ENCODE assay signal across 24 cellular contexts in the genomic region with DNA sequence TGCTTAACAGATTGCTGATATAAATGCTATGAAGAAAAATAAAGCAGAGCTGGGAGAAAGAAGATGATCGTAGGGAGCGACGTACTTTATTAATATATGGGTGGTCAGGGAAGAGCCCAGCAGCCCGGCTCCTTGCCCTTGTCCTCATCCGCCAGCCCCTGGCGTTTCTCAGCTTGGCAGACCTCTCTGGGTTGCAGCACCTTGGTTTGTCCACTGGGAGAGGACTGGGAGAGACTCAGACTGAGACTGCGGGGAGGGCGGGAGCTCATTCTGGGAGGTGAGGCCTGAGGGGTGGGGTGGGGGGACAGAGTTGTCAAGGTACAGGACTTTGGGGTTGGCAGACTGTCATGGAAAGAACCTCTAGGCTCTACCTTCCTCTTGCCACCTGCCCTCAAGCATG. TPM values are rescaled to one million over a fixed set of nuclear protein-coding genes. Genes with fewer than 3 reads are reported as not detected.
DNase-seq lines count a peak whose midpoint lies in the region; ATAC-seq, FAIRE-seq and TF ChIP-seq lines count a peak whose summit lies in the region.
"Had no signal": no experiment of that assay in that cellular context is flagged by ENCODE, and none has a peak within 500 bp of the region (broad histone marks: within the 10 kb centered on the region; RNA-seq: fewer than 3 reads in every experiment).

No MANE protein-coding gene starts in this region.

- H3K4me1 ChIP-seq in H1 (replicated peaks in 1 of 4; ENCODE audit: control insufficient read depth in 3 of 4, insufficient read depth in 4 of 4, low read length in 3 of 4), result peaks cover 0 to 14% (median 4%) of the 10 kb centered on the region in 4 experiments; a peak in 4 of 7 replicates
- H3K4me1 ChIP-seq in transverse colon, result peaks cover 15 to 29% (median 19%) of the 10 kb centered on the region in 4 donors

- H3K9ac ChIP-seq in H1 (replicated peaks in 1 of 4; ENCODE audit: extremely low read depth in 1 of 4, low read depth in 3 of 4, low read length in 3 of 4), result no peak overlapping the region
- H3K9ac ChIP-seq: BLaER1 treated with 17β-estradiol and CSF1 and Interleukin-3, amounts not matched to agents 10 nM and 100 nM had no signal

- POLR2A ChIA-PET in H1 (lab: Charles Lee; ENCODE audit: partially characterized antibody), result interaction anchor here (1.0 to 1.5 kb wide), 4 partner anchors 10 to 82 kb away, joined by 3 to 6 read pairs (median 4); partner anchors contain the start of genes CHTOP and S100A13

- DNase-seq in DMS53 (lab: John Stamatoyannopoulos, UW), result peak; percentile 12
- no peak for DNase-seq in DMS53 treated with DMSO at 0.1 percent for 48 hours (lab: John Stamatoyannopoulos, UW; ENCODE audit: unreplicated experiment)
- DNase-seq in H1 (ENCODE audit: low read depth in 1 of 2, low spot score in 2 of 2), result no peak
- peak; percentile 5 for DNase-seq in transverse colon
- DNase-seq in activated CD4-positive, CD25-positive, alpha-beta regulatory T cell treated with anti-CD3 and anti-CD28 coated beads, Interleukin-2, amount 50 U/mL, for 72 hours, result no peak
- no peak for DNase-seq in activated T-cell treated with anti-CD3 and anti-CD28 coated beads, Interleukin-2, amount 50 U/mL, for 4 hours
- DNase-seq: 8988T; activated CD8-positive, alpha-beta memory T cell treated with anti-CD3 and anti-CD28 coated beads for 24 hours; central memory CD4-positive, alpha-beta T cell; effector memory CD4-positive, alpha-beta T cell; NCI-H2081; NCI-H510A treated with DMSO at 0.1 percent for 48 hours; T-helper 1 cell had no signal

- H3K36me3 Mint-ChIP-seq in activated T-cell treated with anti-CD3 and anti-CD28 coated beads, Interleukin-2, amount 50 U/mL, for 4 hours (ENCODE audit: insufficient read depth), result no peaks in the 10 kb centered on the region

- H3K18ac ChIP-seq in H1 (ENCODE audit: extremely low read depth, low read length), result no peak overlapping the region

- ATAC-seq in activated T-cell treated with anti-CD3 and anti-CD28 coated beads, Interleukin-2, amount 50 U/mL, for 4 hours, result no peak
- ATAC-seq: stimulated activated effector memory CD8-positive, alpha-beta T cell treated with anti-CD3 and anti-CD28 coated beads, Interleukin-12 subunit alpha, Interleukin-12 subunit beta, amount 100 ng/mL, for 72 hours had no signal

- H3K27me3 ChIP-seq in H1 (replicated peaks in 1 of 4; ENCODE audit: control insufficient read depth in 3 of 4, extremely low read depth in 1 of 4, insufficient read depth in 3 of 4, low read length in 3 of 4) (no peaks in the 10 kb centered on the region; a peak in 3 of 7 replicates), transverse colon (no peaks in the 10 kb centered on the region)
- H3K27me3 ChIP-seq: BLaER1 treated with 17β-estradiol and CSF1 and Interleukin-3, amounts not matched to agents 10 nM and 100 nM; tibial nerve had no signal

- no peak overlapping the region for H3K4ac ChIP-seq in H1 (replicated peaks; ENCODE audit: insufficient read length, low read depth, low read length)

- H4K8ac ChIP-seq in H1 (ENCODE audit: extremely low read depth, insufficient read depth, low read length), result no peak overlapping the region

- H4K91ac ChIP-seq in H1 (replicated peaks; ENCODE audit: insufficient read length, low read length), result no peak overlapping the region

- H3K4me2 ChIP-seq in H1 (ENCODE audit: insufficient read depth in 1 of 2, low read depth in 2 of 2, low read length in 2 of 2), result no peak overlapping the region

- H3K4me3 ChIP-seq in H1 (ENCODE audit: extremely low read depth in 1 of 4, insufficient read depth in 2 of 4, low read depth in 3 of 4, low read length in 4 of 4) (no peak overlapping the region), transverse colon (no peak overlapping the region)
- H3K4me3 ChIP-seq: BLaER1 treated with 17β-estradiol and CSF1 and Interleukin-3, amounts not matched to agents 10 nM and 100 nM; tibial nerve had no signal

- no peaks in the 10 kb centered on the region for H3K27me3 Mint-ChIP-seq in activated T-cell treated with anti-CD3 and anti-CD28 coated beads, Interleukin-2, amount 50 U/mL, for 4 hours (ENCODE audit: low read depth)

- H3K9me3 ChIP-seq in H1 (ENCODE audit: insufficient read depth in 2 of 2, low read depth in 1 of 2, low read length in 1 of 2) (no peaks in the 10 kb centered on the region), transverse colon (no peaks in the 10 kb centered on the region)
- H3K9me3 ChIP-seq: BLaER1 treated with 17β-estradiol and CSF1 and Interleukin-3, amounts not matched to agents 10 nM and 100 nM; tibial nerve had no signal

- CTCF ChIA-PET in H1 (lab: Charles Lee; ENCODE audit: partially characterized antibody), result interaction anchor here (0.8 to 12.9 kb wide), 17 partner anchors 8 to 533 kb away, joined by 3 to 165 read pairs (median 4); partner anchors contain the start of genes S100A1, S100A13, S100A2 and S100A5

- 85% methylated on average over 8 of the region's 8 CpGs; no CpG with 5 or more reads in 1 of the 2 experiments for WGBS in H1 (ENCODE audit: extremely low coverage in 1 of 2, insufficient coverage in 1 of 2, insufficient read length in 1 of 2, insufficient replicate concordance in 2 of 2, low coverage in 1 of 2, low lambda C conversion rate in 2 of 2, missing lambda C conversion rate in 1 of 2), 2 experiments
- WGBS in transverse colon (ENCODE audit: low coverage in 1 of 2), 2 donors, result 92 to 100% methylated on average over 3 to 8 of the region's 8 CpGs

- TF ChIP-seq POLR2A in H1 (IDR thresholded peaks at IDR 0.05; ENCODE audit: control extremely low read depth in 1 of 2, low read depth in 2 of 2, low read length in 2 of 2) (no peak), transverse colon (IDR thresholded peaks at IDR 0.05) (no peak)

- H2BK120ac ChIP-seq in H1 (replicated peaks; ENCODE audit: low read depth, low read length), result no peak overlapping the region

- in situ Hi-C loops in transverse colon (cut with MboI; ENCODE audit: low pct_ligation_motif_present in 1 of 4, low pct_unique_long_range_greater_than_20kb in 1 of 4, low sequenced_read_pairs in 3 of 4), result no loop called here

- intact Hi-C loops in transverse colon (cut with DNase I; ENCODE audit: low total_unique reads), result no loop called here

- no peak overlapping the region for H2BK20ac ChIP-seq in H1 (ENCODE audit: low read length)

- no peak overlapping the region for H2AFZ ChIP-seq in H1 (ENCODE audit: low read length)

- no peak overlapping the region for H2BK15ac ChIP-seq in H1 (ENCODE audit: low read length)

- no peak overlapping the region for H3K27ac ChIP-seq in H1 (ENCODE audit: low read depth, low read length)
- no peak overlapping the region for H3K27ac ChIP-seq in transverse colon
- H3K27ac ChIP-seq: HL-60, tibial nerve, VCaP had no signal

- H3K14ac ChIP-seq in H1 (ENCODE audit: insufficient read length), result no peak overlapping the region

- H3K23me2 ChIP-seq in H1 (ENCODE audit: low read depth, low read length), result no peaks in the 10 kb centered on the region

- H3K4me3 Mint-ChIP-seq in activated T-cell treated with anti-CD3 and anti-CD28 coated beads, Interleukin-2, amount 50 U/mL, for 4 hours, result no peak overlapping the region
- H3K4me3 Mint-ChIP-seq: nephron; stimulated activated effector memory CD8-positive, alpha-beta T cell treated with anti-CD3 and anti-CD28 coated beads, Interleukin-12 subunit alpha, Interleukin-12 subunit beta, amount 100 ng/mL, for 72 hours had no signal

- no peak overlapping the region for H2AK5ac ChIP-seq in H1 (ENCODE audit: low read depth, low read length)

- H4K5ac ChIP-seq in H1 (ENCODE audit: insufficient read length, low read depth, low read length), result no peak overlapping the region

- no peak overlapping the region for H3K56ac ChIP-seq in H1 (replicated peaks; ENCODE audit: insufficient read length, low read depth, low read length)

- TF ChIP-seq EP300 in H1 (IDR thresholded peaks at IDR 0.05; ENCODE audit: borderline replicate concordance in 1 of 2, low read depth in 2 of 2, low read length in 2 of 2), result no peak
- TF ChIP-seq EP300 in transverse colon (IDR thresholded peaks at IDR 0.05; ENCODE audit: low read depth), result no peak

- H3K36me3 ChIP-seq in H1 (ENCODE audit: control insufficient read depth in 2 of 4, insufficient read depth in 4 of 4, low read length in 3 of 4) (no peaks in the 10 kb centered on the region), transverse colon (no peaks in the 10 kb centered on the region)
- H3K36me3 ChIP-seq: BLaER1 treated with 17β-estradiol and CSF1 and Interleukin-3, amounts not matched to agents 10 nM and 100 nM; tibial nerve had no signal

- no peak overlapping the region for H3K23ac ChIP-seq in H1 (ENCODE audit: insufficient read length)

- no peaks in the 10 kb centered on the region for H4K20me1 ChIP-seq in H1 (replicated peaks in 1 of 2; ENCODE audit: control insufficient read depth in 1 of 2, insufficient read depth in 2 of 2, low read length in 2 of 2)
- H4K20me1 ChIP-seq: BLaER1 treated with 17β-estradiol and CSF1 and Interleukin-3, amounts not matched to agents 10 nM and 100 nM had no signal

- H3K9me3 Mint-ChIP-seq in activated T-cell treated with anti-CD3 and anti-CD28 coated beads, Interleukin-2, amount 50 U/mL, for 4 hours, result no peaks in the 10 kb centered on the region
- H3K9me3 Mint-ChIP-seq: nephron; stimulated activated effector memory CD8-positive, alpha-beta T cell treated with anti-CD3 and anti-CD28 coated beads, Interleukin-12 subunit alpha, Interleukin-12 subunit beta, amount 100 ng/mL, for 72 hours had no signal

- no peaks in the 10 kb centered on the region for H3K79me2 ChIP-seq in H1 (ENCODE audit: control insufficient read depth in 1 of 2, insufficient read depth in 2 of 2, low read length in 2 of 2)

- peak in 1 of 2 experiments; percentile 35; a peak in 1 of 4 replicates for TF ChIP-seq RAD21 in H1 (IDR thresholded peaks at IDR 0.05 in 1 of 2, conservative IDR thresholded peaks at IDR 0.05 in 1 of 2; ENCODE audit: low read depth in 2 of 2, low read length in 2 of 2)

- peak; percentile 24 to 40 (median 31) for TF ChIP-seq CTCF in H1 (IDR thresholded peaks at IDR 0.05; ENCODE audit: control extremely low read depth in 1 of 3, insufficient read depth in 1 of 3, low read depth in 1 of 3, low read length in 3 of 3)
- TF ChIP-seq CTCF in transverse colon (IDR thresholded peaks at IDR 0.05), result no peak

- H3K79me1 ChIP-seq in H1 (ENCODE audit: low read depth, low read length), result no peaks in the 10 kb centered on the region

- no peak overlapping the region for H2BK12ac ChIP-seq in H1 (ENCODE audit: low read depth, low read length)

- H3K4me1 Mint-ChIP-seq in activated T-cell treated with anti-CD3 and anti-CD28 coated beads, Interleukin-2, amount 50 U/mL, for 4 hours (ENCODE audit: low read depth), result peaks cover 4% of the 10 kb centered on the region

- no peak for FAIRE-seq in H1 (lab: Jason Lieb, UNC)
- FAIRE-seq: H54, keratinocyte had no signal

- no peak overlapping the region for H2BK5ac ChIP-seq in H1 (ENCODE audit: low read depth, low read length)

RNA-seq across cellular contexts. Expression of gene S100A3, which starts 3.3 kb away (rescaled TPM):
- 0.47 TPM in 1 of 2 replicates, not detected in the other for total RNA-seq in H1 (2021; fragmentation: NEBNext Ultra II Directional; extraction: Animal tissue kit (Norgen Biotek cat#: 25700))
- 0.26 and 0.77 TPM in 2 replicates for polyA plus RNA-seq in H1 (2011; rRNA removed)
- polyA plus RNA-seq in H1 (2011; cell fraction: cytosol; rRNA removed), result 1.1 TPM
- 0.43 TPM for polyA plus RNA-seq in H1 (2011; cell fraction: nucleus; rRNA removed)
- not detected in 4 replicates for polyA plus RNA-seq in H1 (2012, experiment 1 of 2)
- polyA plus RNA-seq in H1 (2012, experiment 2 of 2), result not detected
- polyA plus RNA-seq in H1 (2013, experiment 1 of 2), result 0.14 TPM
- 0.24 TPM for polyA plus RNA-seq in H1 (2013, experiment 2 of 2)
- polyA minus RNA-seq in H1 (2011; rRNA and poly(A)+ RNA removed), result not detected in 2 replicates
- not detected for polyA minus RNA-seq in H1 (2011; cell fraction: cytosol; rRNA and poly(A)+ RNA removed)
- polyA minus RNA-seq in H1 (2011; cell fraction: nucleus; rRNA and poly(A)+ RNA removed), result not detected
- under 1 TPM in 1 of 4 donors, not detected in 3; 0.64 TPM for total RNA-seq in transverse colon
- not detected for total RNA-seq in activated T-cell treated with anti-CD3 and anti-CD28 coated beads, Interleukin-2, amount 50 U/mL, for 4 hours

RNA-seq across cellular contexts. Expression of gene S100A4, which starts 6.7 kb away (rescaled TPM):
- total RNA-seq in H1 (2021; fragmentation: NEBNext Ultra II Directional; extraction: Animal tissue kit (Norgen Biotek cat#: 25700)), result 36.3 and 39.6 TPM in 2 replicates
- polyA plus RNA-seq in H1 (2011; rRNA removed), result 43.3 and 85.4 TPM in 2 replicates
- polyA plus RNA-seq in H1 (2011; cell fraction: cytosol; rRNA removed), result 48.1 TPM
- polyA plus RNA-seq in H1 (2011; cell fraction: nucleus; rRNA removed), result 16.4 TPM
- polyA plus RNA-seq in H1 (2012, experiment 1 of 2), result 45.5 to 53.5 TPM (median 49.9 TPM) in 4 replicates
- 137 TPM for polyA plus RNA-seq in H1 (2012, experiment 2 of 2)
- polyA plus RNA-seq in H1 (2013, experiment 1 of 2), result 70.2 TPM
- 68.2 TPM for polyA plus RNA-seq in H1 (2013, experiment 2 of 2)
- polyA minus RNA-seq in H1 (2011; rRNA and poly(A)+ RNA removed), result 13.4 and 13.9 TPM in 2 replicates
- polyA minus RNA-seq in H1 (2011; cell fraction: cytosol; rRNA and poly(A)+ RNA removed), result 9.5 TPM
- polyA minus RNA-seq in H1 (2011; cell fraction: nucleus; rRNA and poly(A)+ RNA removed), result 11.6 TPM
- 100 to 1,000 TPM in 1 of 4 donors, 10 to 100 TPM in 3; 40.8 to 138 (median 78.6) TPM for total RNA-seq in transverse colon
- total RNA-seq in activated T-cell treated with anti-CD3 and anti-CD28 coated beads, Interleukin-2, amount 50 U/mL, for 4 hours, result 10 to 100 TPM; 19.6 to 40.3 (median 21.7) TPM

RNA-seq across cellular contexts. Expression of gene S100A5, which starts 11.6 kb away (rescaled TPM):
- total RNA-seq in H1 (2021; fragmentation: NEBNext Ultra II Directional; extraction: Animal tissue kit (Norgen Biotek cat#: 25700)), result not detected in 2 replicates
- not detected in 2 replicates for polyA plus RNA-seq in H1 (2011; rRNA removed)
- not detected for polyA plus RNA-seq in H1 (2011; cell fraction: cytosol; rRNA removed)
- not detected for polyA plus RNA-seq in H1 (2011; cell fraction: nucleus; rRNA removed)
- polyA plus RNA-seq in H1 (2012, experiment 1 of 2), result not detected in 4 replicates
- polyA plus RNA-seq in H1 (2012, experiment 2 of 2), result not detected
- 0.08 TPM for polyA plus RNA-seq in H1 (2013, experiment 1 of 2)
- polyA plus RNA-seq in H1 (2013, experiment 2 of 2), result not detected
- 0.69 TPM in 1 of 2 replicates, not detected in the other for polyA minus RNA-seq in H1 (2011; rRNA and poly(A)+ RNA removed)
- not detected for polyA minus RNA-seq in H1 (2011; cell fraction: cytosol; rRNA and poly(A)+ RNA removed)
- not detected for polyA minus RNA-seq in H1 (2011; cell fraction: nucleus; rRNA and poly(A)+ RNA removed)
- not detected for total RNA-seq in transverse colon
- total RNA-seq in activated T-cell treated with anti-CD3 and anti-CD28 coated beads, Interleukin-2, amount 50 U/mL, for 4 hours, result 1 to 10 TPM in 1 of 3 donors, under 1 TPM in 2; 0.74 to 2.5 (median 0.95) TPM
- total RNA-seq: fibroblast of lung, mesenteric fat pad, progenitor cell of endocrine pancreas, tibial nerve had no signal

RNA-seq across cellular contexts. Expression of gene S100A2, which starts 13.3 kb away (rescaled TPM):
- 2.0 TPM in 1 of 2 replicates, not detected in the other for total RNA-seq in H1 (2021; fragmentation: NEBNext Ultra II Directional; extraction: Animal tissue kit (Norgen Biotek cat#: 25700))
- 0.71 and 0.86 TPM in 2 replicates for polyA plus RNA-seq in H1 (2011; rRNA removed)
- 1.1 TPM for polyA plus RNA-seq in H1 (2011; cell fraction: cytosol; rRNA removed)
- 0.78 TPM for polyA plus RNA-seq in H1 (2011; cell fraction: nucleus; rRNA removed)
- polyA plus RNA-seq in H1 (2012, experiment 1 of 2), result 0.69 to 2.1 TPM (median 1.2 TPM) in 4 replicates
- 0.20 TPM for polyA plus RNA-seq in H1 (2012, experiment 2 of 2)
- polyA plus RNA-seq in H1 (2013, experiment 1 of 2), result 2.0 TPM
- polyA plus RNA-seq in H1 (2013, experiment 2 of 2), result 2.6 TPM
- polyA minus RNA-seq in H1 (2011; rRNA and poly(A)+ RNA removed), result 0.60 TPM in 1 of 2 replicates, not detected in the other
- polyA minus RNA-seq in H1 (2011; cell fraction: cytosol; rRNA and poly(A)+ RNA removed), result not detected
- polyA minus RNA-seq in H1 (2011; cell fraction: nucleus; rRNA and poly(A)+ RNA removed), result not detected
- total RNA-seq in transverse colon, result 1 to 10 TPM in 1 of 4 donors, not detected in 3; 2.2 TPM
- 1 to 10 TPM in 1 of 3 donors, under 1 TPM in 2; 0.40 to 1.2 (median 0.76) TPM for total RNA-seq in activated T-cell treated with anti-CD3 and anti-CD28 coated beads, Interleukin-2, amount 50 U/mL, for 4 hours

RNA-seq across cellular contexts. Expression of gene S100A6, which starts 16.5 kb away (rescaled TPM):
- total RNA-seq in H1 (2021; fragmentation: NEBNext Ultra II Directional; extraction: Animal tissue kit (Norgen Biotek cat#: 25700)), result 11.1 and 11.5 TPM in 2 replicates
- 45.8 and 63.0 TPM in 2 replicates for polyA plus RNA-seq in H1 (2011; rRNA removed)
- polyA plus RNA-seq in H1 (2011; cell fraction: cytosol; rRNA removed), result 41.4 TPM
- 29.9 TPM for polyA plus RNA-seq in H1 (2011; cell fraction: nucleus; rRNA removed)
- polyA plus RNA-seq in H1 (2012, experiment 1 of 2), result 38.9 to 50.1 TPM (median 45.3 TPM) in 4 replicates
- 57.1 TPM for polyA plus RNA-seq in H1 (2012, experiment 2 of 2)
- 12.2 TPM for polyA plus RNA-seq in H1 (2013, experiment 1 of 2)
- 12.1 TPM for polyA plus RNA-seq in H1 (2013, experiment 2 of 2)
- 7.9 and 10.3 TPM in 2 replicates for polyA minus RNA-seq in H1 (2011; rRNA and poly(A)+ RNA removed)
- polyA minus RNA-seq in H1 (2011; cell fraction: cytosol; rRNA and poly(A)+ RNA removed), result 29.6 TPM
- polyA minus RNA-seq in H1 (2011; cell fraction: nucleus; rRNA and poly(A)+ RNA removed), result 15.6 TPM
- 100 to 1,000 TPM; 219 to 881 (median 433) TPM for total RNA-seq in transverse colon
- 100 to 1,000 TPM; 133 to 188 (median 134) TPM for total RNA-seq in activated T-cell treated with anti-CD3 and anti-CD28 coated beads, Interleukin-2, amount 50 U/mL, for 4 hours

Comparison
In these comparisons a context has a peak if more than half of its experiments do, and no peak if none do; other contexts are left out.
1. DNase-seq: peak in DMS53 (single experiment) and transverse colon (single experiment); none in DMS53 treated with DMSO at 0.1 percent for 48 hours (single experiment), H1 (0 of 2), activated CD4-positive, CD25-positive, alpha-beta regulatory T cell treated with anti-CD3 and anti-CD28 coated beads, Interleukin-2, amount 50 U/mL, for 72 hours (single experiment) and activated T-cell treated with anti-CD3 and anti-CD28 coated beads, Interleukin-2, amount 50 U/mL, for 4 hours (single experiment).
2. CTCF ChIP-seq: peak in H1 (3 of 3); none in transverse colon (0 of 5).